Comparison of ENCODE assay signal across 18 cellular contexts in the genomic region with DNA sequence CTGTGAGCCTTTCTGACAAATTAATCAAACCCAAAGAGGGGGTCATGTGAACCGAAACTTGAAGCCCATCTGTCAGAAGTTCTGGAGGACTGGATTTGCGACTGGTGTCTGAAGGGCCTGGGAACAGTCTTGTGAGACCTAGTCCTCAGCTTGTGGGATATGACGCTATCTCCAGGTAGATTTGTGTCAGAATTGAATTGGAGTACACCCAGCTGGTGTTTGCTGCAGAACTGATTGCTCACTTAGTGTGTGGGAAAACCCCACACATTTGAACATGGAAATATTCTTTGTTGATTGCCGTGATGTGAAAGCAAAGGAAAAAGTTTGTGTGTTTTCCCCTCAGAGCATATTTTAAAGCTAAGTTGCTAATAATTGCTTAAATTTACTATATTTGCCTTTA. TPM values are rescaled to one million over a fixed set of nuclear protein-coding genes. Genes with fewer than 3 reads are reported as not detected.
DNase-seq lines count a peak whose midpoint lies in the region; ATAC-seq lines count a peak whose summit lies in the region.
"Had no signal": no experiment of that assay in that cellular context is flagged by ENCODE, and none has a peak within 500 bp of the region (broad histone marks: within the 10 kb centered on the region; RNA-seq: fewer than 3 reads in every experiment).

No MANE protein-coding gene starts in this region.

- H3K9me3 Mint-ChIP-seq in stimulated activated naive CD8-positive, alpha-beta T cell treated with anti-CD3 and anti-CD28 coated beads, Interleukin-15, amount 100 ng/mL, for 72 hours = no peaks in the 10 kb centered on the region
- H3K9me3 Mint-ChIP-seq: activated naive CD4-positive, alpha-beta T cell treated with anti-CD3 and anti-CD28 coated beads, Interleukin-2, amount 50 U/mL, for 24 hours; stimulated activated effector memory CD8-positive, alpha-beta T cell treated with anti-CD3 and anti-CD28 coated beads, Interleukin-12 subunit alpha, Interleukin-12 subunit beta, amount 100 ng/mL, for 72 hours had no signal

- H3K4me3 Mint-ChIP-seq in stimulated activated naive CD8-positive, alpha-beta T cell treated with anti-CD3 and anti-CD28 coated beads, Interleukin-15, amount 100 ng/mL, for 72 hours = peak overlapping the region in 1 of 2 donors; percentile 22
- H3K4me3 Mint-ChIP-seq: activated naive CD4-positive, alpha-beta T cell treated with anti-CD3 and anti-CD28 coated beads, Interleukin-2, amount 50 U/mL, for 24 hours; CD4-positive, CD25-positive, alpha-beta regulatory T cell; IgD-negative memory B cell; nephron progenitor cell; stimulated activated effector memory CD8-positive, alpha-beta T cell treated with anti-CD3 and anti-CD28 coated beads, Interleukin-12 subunit alpha, Interleukin-12 subunit beta, amount 100 ng/mL, for 72 hours had no signal

- H4K91ac ChIP-seq in trophoblast cell (ENCODE audit: low read depth, low read length) = no peak overlapping the region

- no peaks in the 10 kb centered on the region for H3K9me3 ChIP-seq in trophoblast cell (ENCODE audit: insufficient read depth, low read depth, low read length)
- H3K9me3 ChIP-seq: gastroesophageal sphincter had no signal

- H3K23ac ChIP-seq in trophoblast cell (ENCODE audit: low read length) = no peak overlapping the region

- H4K12ac ChIP-seq in trophoblast cell (ENCODE audit: low read depth, low read length) = no peak overlapping the region

- peak; percentile 3 for DNase-seq in activated CD4-positive, alpha-beta T cell treated with anti-CD3 and anti-CD28 coated beads for 48 hours
- DNase-seq in activated CD4-positive, alpha-beta T cell treated with anti-CD3 and anti-CD28 coated beads for 1 hour = no peak
- DNase-seq in stimulated activated naive CD8-positive, alpha-beta T cell treated with anti-CD3 and anti-CD28 coated beads, Interleukin-15, amount 100 ng/mL, for 72 hours = no peak
- DNase-seq in NCI-H146 treated with DMSO at 0.1 percent for 48 hours (lab: John Stamatoyannopoulos, UW; ENCODE audit: unreplicated experiment) (no peak), trophoblast cell (no peak)
- DNase-seq: CD4-positive, CD25-positive, alpha-beta regulatory T cell; mammary epithelial cell; NCI-H1092; NCI-H345; nephron progenitor cell; stimulated activated CD4-positive, alpha-beta T cell treated with anti-CD3 and anti-CD28 coated beads, Interleukin-2, amount 100 ng/mL, for 48 hours had no signal

- H3K27ac ChIP-seq in trophoblast cell (ENCODE audit: low read depth, low read length) = no peak overlapping the region
- H3K27ac ChIP-seq: gastroesophageal sphincter had no signal

- H2BK5ac ChIP-seq in trophoblast cell (ENCODE audit: low read depth, low read length, poor library complexity) = no peak overlapping the region

- H3K9ac ChIP-seq in trophoblast cell (ENCODE audit: low read length) = no peak overlapping the region

- H3K27ac Mint-ChIP-seq in stimulated activated naive CD8-positive, alpha-beta T cell treated with anti-CD3 and anti-CD28 coated beads, Interleukin-15, amount 100 ng/mL, for 72 hours = no peak overlapping the region
- H3K27ac Mint-ChIP-seq: CD4-positive, CD25-positive, alpha-beta regulatory T cell; IgD-negative memory B cell; nephron progenitor cell; stimulated activated effector memory CD8-positive, alpha-beta T cell treated with anti-CD3 and anti-CD28 coated beads, Interleukin-12 subunit alpha, Interleukin-12 subunit beta, amount 100 ng/mL, for 72 hours had no signal

- H3K4me2 ChIP-seq in trophoblast cell (ENCODE audit: low read length) = no peak overlapping the region

- no peak overlapping the region for H2AFZ ChIP-seq in trophoblast cell (ENCODE audit: insufficient read depth, low read length, poor library complexity)

- no peak overlapping the region for H2BK12ac ChIP-seq in trophoblast cell (ENCODE audit: low read length)

- ATAC-seq in GM21737 (IDR thresholded peaks at IDR 0.05; ENCODE audit: unreplicated experiment) (peak; percentile 72), HG03135 (IDR thresholded peaks at IDR 0.05; ENCODE audit: unreplicated experiment) (peak; percentile 66), GM19452 (IDR thresholded peaks at IDR 0.05; ENCODE audit: unreplicated experiment) (no peak)
- peak; percentile 48 for ATAC-seq in stimulated activated naive CD8-positive, alpha-beta T cell treated with anti-CD3 and anti-CD28 coated beads, Interleukin-15, amount 100 ng/mL, for 72 hours
- ATAC-seq: gastroesophageal sphincter; stimulated activated effector memory CD8-positive, alpha-beta T cell treated with anti-CD3 and anti-CD28 coated beads, Interleukin-12 subunit alpha, Interleukin-12 subunit beta, amount 100 ng/mL, for 72 hours had no signal

- H2AK5ac ChIP-seq in trophoblast cell (ENCODE audit: low read length) = no peak overlapping the region

- no peak overlapping the region for H3K18ac ChIP-seq in trophoblast cell (ENCODE audit: low read length)

- no peak overlapping the region for H3K4ac ChIP-seq in trophoblast cell (ENCODE audit: low read depth, low read length)

- H3K79me1 ChIP-seq in trophoblast cell (ENCODE audit: low read length) = no peaks in the 10 kb centered on the region

- WGBS in trophoblast cell (ENCODE audit: extremely low coverage, insufficient coverage, insufficient read length) = no CpG with 5 or more reads among the region's 4 CpGs

- H3K79me2 ChIP-seq in trophoblast cell (ENCODE audit: control insufficient read depth, insufficient read depth, low read length, poor library complexity) = no peaks in the 10 kb centered on the region

- H3K14ac ChIP-seq in trophoblast cell (ENCODE audit: low read length) = no peak overlapping the region

- H3K27me3 ChIP-seq in trophoblast cell (ENCODE audit: insufficient read depth, low read length) = no peaks in the 10 kb centered on the region
- H3K27me3 ChIP-seq: gastroesophageal sphincter had no signal

- H3K4me1 Mint-ChIP-seq in stimulated activated naive CD8-positive, alpha-beta T cell treated with anti-CD3 and anti-CD28 coated beads, Interleukin-15, amount 100 ng/mL, for 72 hours = peaks cover 21% of the 10 kb centered on the region
- H3K4me1 Mint-ChIP-seq: nephron progenitor cell; stimulated activated effector memory CD8-positive, alpha-beta T cell treated with anti-CD3 and anti-CD28 coated beads, Interleukin-12 subunit alpha, Interleukin-12 subunit beta, amount 100 ng/mL, for 72 hours had no signal

- no peaks in the 10 kb centered on the region for H3K36me3 ChIP-seq in trophoblast cell (ENCODE audit: control insufficient read depth in 1 of 2, insufficient read depth in 2 of 2, low read length in 2 of 2)
- H3K36me3 ChIP-seq: gastroesophageal sphincter had no signal

- no peaks in the 10 kb centered on the region for H3K4me1 ChIP-seq in trophoblast cell (ENCODE audit: control insufficient read depth in 1 of 2, insufficient read depth in 2 of 2, low read length in 2 of 2)
- H3K4me1 ChIP-seq: gastroesophageal sphincter had no signal

- no peak overlapping the region for H4K8ac ChIP-seq in trophoblast cell (ENCODE audit: low read depth, low read length)

- no peak overlapping the region for H2BK120ac ChIP-seq in trophoblast cell (ENCODE audit: insufficient read depth, low read length, poor library complexity)

- H3K27me3 Mint-ChIP-seq in stimulated activated naive CD8-positive, alpha-beta T cell treated with anti-CD3 and anti-CD28 coated beads, Interleukin-15, amount 100 ng/mL, for 72 hours = no peaks in the 10 kb centered on the region
- H3K27me3 Mint-ChIP-seq: activated naive CD4-positive, alpha-beta T cell treated with anti-CD3 and anti-CD28 coated beads, Interleukin-2, amount 50 U/mL, for 24 hours; CD4-positive, CD25-positive, alpha-beta regulatory T cell; IgD-negative memory B cell had no signal

- H3K4me3 ChIP-seq in trophoblast cell (ENCODE audit: low read depth, low read length) = no peak overlapping the region
- H3K4me3 ChIP-seq: gastroesophageal sphincter had no signal

RNA-seq across cellular contexts. Expression of a gene that starts 30.3 kb away (rescaled TPM):
- polyA plus RNA-seq in trophoblast cell (2013) = 15.0 and 15.5 TPM in 2 replicates
